Comparison of ENCODE assay signal across 9 cellular contexts in genomic region chr1:203321273-203322052, GRCh38. TPM values are rescaled to one million over a fixed set of nuclear protein-coding genes. Genes with fewer than 3 reads are reported as not detected.
DNase-seq lines count a peak whose midpoint lies in the region; ATAC-seq and TF ChIP-seq lines count a peak whose summit lies in the region.
"Had no signal": no experiment of that assay in that cellular context is flagged by ENCODE, and none has a peak within 500 bp of the region (broad histone marks: within the 10 kb centered on the region; RNA-seq: fewer than 3 reads in every experiment).

No MANE protein-coding gene starts in this region.

- peaks cover 60 to 73% (median 73%) of the 10 kb centered on the region in 4 donors for H3K4me1 ChIP-seq in esophagus muscularis mucosa

- no peaks in the 10 kb centered on the region for H3K27me3 ChIP-seq in esophagus muscularis mucosa

- no peak overlapping the region for H3K4me3 ChIP-seq in esophagus muscularis mucosa

- CTCF ChIA-PET in RWPE1 (lab: Yijun Ruan, JAX), result interaction anchor here (0.5 to 2.0 kb wide), 7 partner anchors 8 to 402 kb away, joined by 3 to 9 read pairs (median 4); no protein-coding TSS in a partner anchor

- TF ChIP-seq POLR2A in esophagus muscularis mucosa (IDR thresholded peaks at IDR 0.05; ENCODE audit: low read depth), result no peak

- no peak for TF ChIP-seq EP300 in esophagus muscularis mucosa (IDR thresholded peaks at IDR 0.05)

- H3K36me3 ChIP-seq in esophagus muscularis mucosa, result no peaks in the 10 kb centered on the region

- ATAC-seq in stimulated activated naive B cell treated with anti-CD40 and anti-IgM and Interleukin-4, amounts not matched to agents 10 μg/mL and 1 μg/mL and 100 μg/mL, for 72 hours (replicated peaks), result no peak
- ATAC-seq in HG03039 (IDR thresholded peaks at IDR 0.05; ENCODE audit: unreplicated experiment), result no peak

- H3K4me1 Mint-ChIP-seq in T-helper 1 cell treated with Interleukin-12 subunit alpha and Interleukin-12 subunit beta and Interleukin-4 antibody, amounts not matched to agents 30 μg/mL and 1 μg/mL, for 36 hours (ENCODE audit: low read depth), result peaks cover 73% of the 10 kb centered on the region
- H3K4me1 Mint-ChIP-seq in stimulated activated naive B cell treated with anti-CD40 and anti-IgM and Interleukin-4, amounts not matched to agents 10 μg/mL and 1 μg/mL and 100 μg/mL, for 72 hours, result peaks cover 81 to 97% of the 10 kb centered on the region in 2 donors

- TF ChIP-seq CTCF in RWPE1 (conservative IDR thresholded peaks at IDR 0.05; ENCODE audit: low read depth), result no peak
- TF ChIP-seq CTCF in esophagus muscularis mucosa (IDR thresholded peaks at IDR 0.05), result no peak

- H3K9me3 ChIP-seq in esophagus muscularis mucosa, result no peaks in the 10 kb centered on the region

- peaks cover 5% of the 10 kb centered on the region for H3K36me3 Mint-ChIP-seq in T-helper 1 cell treated with Interleukin-12 subunit alpha and Interleukin-12 subunit beta and Interleukin-4 antibody, amounts not matched to agents 30 μg/mL and 1 μg/mL, for 36 hours (ENCODE audit: low read depth)
- peaks cover 2 to 5% of the 10 kb centered on the region in 2 donors for H3K36me3 Mint-ChIP-seq in stimulated activated naive B cell treated with anti-CD40 and anti-IgM and Interleukin-4, amounts not matched to agents 10 μg/mL and 1 μg/mL and 100 μg/mL, for 72 hours

- H3K27ac ChIP-seq in RWPE1, result peak overlapping the region; percentile 64
- peak overlapping the region; percentile 42 to 94 (median 68) for H3K27ac ChIP-seq in esophagus muscularis mucosa (replicated peaks in 1 of 4)

- POLR2A ChIA-PET in RWPE1 (lab: Yijun Ruan, JAX; ENCODE audit: low non-redundant PET), result no interaction called here

- H3K4me3 Mint-ChIP-seq in T-helper 1 cell treated with Interleukin-12 subunit alpha and Interleukin-12 subunit beta and Interleukin-4 antibody, amounts not matched to agents 30 μg/mL and 1 μg/mL, for 36 hours, result peak overlapping the region; percentile 45
- peak overlapping the region; percentile 54 to 75 for H3K4me3 Mint-ChIP-seq in stimulated activated naive B cell treated with anti-CD40 and anti-IgM and Interleukin-4, amounts not matched to agents 10 μg/mL and 1 μg/mL and 100 μg/mL, for 72 hours

- H3K27ac Mint-ChIP-seq in T-helper 1 cell treated with Interleukin-12 subunit alpha and Interleukin-12 subunit beta and Interleukin-4 antibody, amounts not matched to agents 30 μg/mL and 1 μg/mL, for 36 hours, result peak overlapping the region; percentile 90
- H3K27ac Mint-ChIP-seq in stimulated activated naive B cell treated with anti-CD40 and anti-IgM and Interleukin-4, amounts not matched to agents 10 μg/mL and 1 μg/mL and 100 μg/mL, for 72 hours, result peak overlapping the region; percentile 91

- WGBS in esophagus muscularis mucosa, result 82% methylated on average over 6 of the region's 6 CpGs

- H3K27me3 Mint-ChIP-seq in T-helper 1 cell treated with Interleukin-12 subunit alpha and Interleukin-12 subunit beta and Interleukin-4 antibody, amounts not matched to agents 30 μg/mL and 1 μg/mL, for 36 hours (ENCODE audit: low read depth), result no peaks in the 10 kb centered on the region
- H3K27me3 Mint-ChIP-seq in stimulated activated naive B cell treated with anti-CD40 and anti-IgM and Interleukin-4, amounts not matched to agents 10 μg/mL and 1 μg/mL and 100 μg/mL, for 72 hours, result no peaks in the 10 kb centered on the region

- no peaks in the 10 kb centered on the region for H3K9me3 Mint-ChIP-seq in T-helper 1 cell treated with Interleukin-12 subunit alpha and Interleukin-12 subunit beta and Interleukin-4 antibody, amounts not matched to agents 30 μg/mL and 1 μg/mL, for 36 hours
- H3K9me3 Mint-ChIP-seq in stimulated activated naive B cell treated with anti-CD40 and anti-IgM and Interleukin-4, amounts not matched to agents 10 μg/mL and 1 μg/mL and 100 μg/mL, for 72 hours, result no peaks in the 10 kb centered on the region

- no peak for DNase-seq in T-helper 1 cell
- no peak for DNase-seq in RWPE1 (ENCODE audit: low spot score)
- no peak for DNase-seq in esophagus muscularis mucosa (ENCODE audit: extremely low spot score)
- no peak for DNase-seq in stimulated activated naive B cell treated with anti-CD40 and anti-IgM and Interleukin-4, amounts not matched to agents 10 μg/mL and 1 μg/mL and 100 μg/mL, for 72 hours
- no peak for DNase-seq in NOMO-1 treated with DMSO at 0.1 percent for 48 hours (lab: John Stamatoyannopoulos, UW; ENCODE audit: unreplicated experiment)
- DNase-seq in kidney tubule cell (ENCODE audit: low spot score), result no peak
- DNase-seq: 8988T had no signal

- intact Hi-C loops in esophagus muscularis mucosa (cut with DNase I), result no loop called here

RNA-seq across cellular contexts. Expression of gene BTG2, which starts 16.1 kb away (rescaled TPM):
- 100 to 1,000 TPM in 3 of 4 donors, 10 to 100 TPM in 1; 67.7 to 656 (median 159) TPM for total RNA-seq in esophagus muscularis mucosa

RNA-seq across cellular contexts. Expression of gene FMOD, which starts 29.5 kb away (rescaled TPM):
- total RNA-seq in esophagus muscularis mucosa, result 10 to 100 TPM; 24.5 to 36.8 (median 33.8) TPM
